ENCODE assay signal across 14 cellular contexts in genomic region chr3:56053727-56054126, GRCh38.
DNase-seq lines count a peak whose midpoint lies in the region; ATAC-seq and TF ChIP-seq lines count a peak whose summit lies in the region.
"Had no signal": no experiment of that assay in that cellular context is flagged by ENCODE, and none has a peak within 500 bp of the region (broad histone marks: within the 10 kb centered on the region; RNA-seq: fewer than 3 reads in every experiment).

No MANE protein-coding gene starts in this region.

- H3K4me2 ChIP-seq in GM23338, result peak overlapping the region; percentile 7; the same call in 1 of the 2 replicates

- no peaks in the 10 kb centered on the region for H3F3A ChIP-seq in GM23338 (replicated peaks; ENCODE audit: low read depth)

- no peak overlapping the region for H3K4me3 Mint-ChIP-seq in GM23338
- H3K4me3 Mint-ChIP-seq: CD14-positive monocyte; CD8-positive, alpha-beta T cell; H9 had no signal

- H4K20me1 ChIP-seq in GM23338 (replicated peaks; ENCODE audit: insufficient read depth), result no peaks in the 10 kb centered on the region

- H3K4me1 ChIP-seq in GM23338 (ENCODE audit: insufficient read depth) (peaks cover 32% of the 10 kb centered on the region), left ventricle myocardium inferior (no peaks in the 10 kb centered on the region)

- H3K9me2 ChIP-seq in GM23338 (ENCODE audit: insufficient read depth), result no peaks in the 10 kb centered on the region

- intact Hi-C loops in left ventricle myocardium inferior (cut with micrococcal nuclease), result no loop called here

- 0 out of 2 replicates have a peak overlapping the region, but pooled peaks have one; percentile 13 for H3K27ac Mint-ChIP-seq in GM23338
- H3K27ac Mint-ChIP-seq: CD8-positive, alpha-beta T cell; H9 had no signal

- peaks cover 6% of the 10 kb centered on the region for H3K27me3 Mint-ChIP-seq in GM23338 (ENCODE audit: insufficient read depth, low read depth, poor library complexity)

- TF ChIP-seq CTCF in GM23338 (conservative IDR thresholded peaks at IDR 0.05; ENCODE audit: low read depth in 2 of 2) (no peak), left ventricle myocardium inferior (IDR thresholded peaks at IDR 0.05; ENCODE audit: borderline replicate concordance) (no peak)

- H3K27me3 ChIP-seq in GM23338 (ENCODE audit: insufficient read depth) (no peaks in the 10 kb centered on the region), left ventricle myocardium inferior (ENCODE audit: low read depth) (peaks cover 30% of the 10 kb centered on the region)

- H3K27ac ChIP-seq in GM23338 (ENCODE audit: low read depth), result no peak overlapping the region
- H3K27ac ChIP-seq in left ventricle myocardium inferior (replicated peaks), result no peak overlapping the region
- H3K27ac ChIP-seq: HL-60 had no signal

- H3K79me2 ChIP-seq in GM23338 (replicated peaks; ENCODE audit: insufficient read depth), result no peaks in the 10 kb centered on the region

- DNase-seq in GM23338 (ENCODE audit: low spot score) (no peak), NCI-H748 treated with DMSO at 0.1 percent for 48 hours (lab: John Stamatoyannopoulos, UW) (peak; percentile 1), kidney tubule cell (ENCODE audit: low spot score) (peak; percentile 12), renal cortical epithelial cell (ENCODE audit: low read depth) (peak; percentile 25), DMS 273 (lab: John Stamatoyannopoulos, UW; ENCODE audit: unreplicated experiment) (no peak), left ventricle myocardium inferior (no peak), erythroblast (lab: John Stamatoyannopoulos, UW) (no peak)
- DNase-seq: CD8-positive, alpha-beta T cell; COR-L47; DMS79; GOT3; H9 had no signal

- no peak for TF ChIP-seq POLR2A in erythroblast (IDR thresholded peaks at IDR 0.05; ENCODE audit: low read length)

- no peak for ATAC-seq in GM23338
- ATAC-seq: CD8-positive, alpha-beta T cell had no signal

- H3K4me3 ChIP-seq in GM23338 (no peak overlapping the region), left ventricle myocardium inferior (no peak overlapping the region)

- no peaks in the 10 kb centered on the region for H3K36me3 ChIP-seq in GM23338 (ENCODE audit: insufficient read depth)
- no peaks in the 10 kb centered on the region for H3K36me3 ChIP-seq in left ventricle myocardium inferior

- peaks cover 50% of the 10 kb centered on the region for H3K4me1 Mint-ChIP-seq in GM23338
- H3K4me1 Mint-ChIP-seq: CD14-positive monocyte had no signal

- no peak overlapping the region for H2AFZ ChIP-seq in GM23338

- no peaks in the 10 kb centered on the region; the same call in 2 of the 3 replicates for H3K9me3 Mint-ChIP-seq in GM23338
- H3K9me3 Mint-ChIP-seq: CD8-positive, alpha-beta T cell; H9 had no signal

- no peaks in the 10 kb centered on the region for H3K9me3 ChIP-seq in left ventricle myocardium inferior (replicated peaks)

- no peaks in the 10 kb centered on the region for H3K36me3 Mint-ChIP-seq in GM23338 (ENCODE audit: low read depth)
- H3K36me3 Mint-ChIP-seq: CD14-positive monocyte; CD8-positive, alpha-beta T cell had no signal

TF ChIP-seq in GM23338, 12 proteins besides CTCF, POLR2A, EP300 and RAD21:
- no peak for TF ChIP-seq STAT1 (IDR thresholded peaks at IDR 0.05; ENCODE audit: unreplicated experiment)
TF ChIP-seq in GM23338: peak in this region for 0.

Comparison
In these comparisons a context has a peak if more than half of its experiments do, and no peak if none do; other contexts are left out.
1. DNase-seq: peak in NCI-H748 treated with DMSO at 0.1 percent for 48 hours (single experiment), kidney tubule cell (single experiment) and renal cortical epithelial cell (single experiment); none in GM23338 (single experiment), DMS 273 (single experiment), left ventricle myocardium inferior (single experiment) and erythroblast (0 of 2).